ENCODE assay signal across 8 cellular contexts in genomic region chr1:183218981-183219621, GRCh38. TPM values are rescaled to one million over a fixed set of nuclear protein-coding genes. Genes with fewer than 3 reads are reported as not detected.
A peak's percentile ranks its signal among the peaks of the same experiment; 100 is the strongest.
DNase-seq lines count a peak whose midpoint lies in the region; ATAC-seq lines count a peak whose summit lies in the region.

No MANE protein-coding gene starts in this region.

- no peaks in the 10 kb centered on the region for H3K36me3 ChIP-seq in thymus (ENCODE audit: control insufficient read depth, insufficient read depth)

- ATAC-seq in HG02798 (IDR thresholded peaks at IDR 0.05; ENCODE audit: poor library complexity, unreplicated experiment), result no peak
- no peak for ATAC-seq in GM21737 (IDR thresholded peaks at IDR 0.05; ENCODE audit: unreplicated experiment)

- H3K9me3 ChIP-seq in thymus (ENCODE audit: control insufficient read depth), result no peaks in the 10 kb centered on the region

- DNase-seq in activated gamma-delta T cell treated with Interleukin-2 at 50 U/mL for 16 hours (peak; percentile 52), activated gamma-delta T cell (lab: John Stamatoyannopoulos, UW) (no peak), activated T-cell treated with anti-CD3 and anti-CD28 coated beads for 4 hours (peak; percentile 15), iPS-NIHi11 (ENCODE audit: low spot score) (peak; percentile 45), SIG-M5 (lab: John Stamatoyannopoulos, UW) (no peak)

- peaks cover 23% of the 10 kb centered on the region for H3K4me1 ChIP-seq in thymus (ENCODE audit: control insufficient read depth, insufficient read depth, low read length)

- peak overlapping the region; percentile 79 for H3K27ac ChIP-seq in thymus (ENCODE audit: low read depth)

- H3K4me3 ChIP-seq in thymus (ENCODE audit: low read length), result no peak overlapping the region

- no peaks in the 10 kb centered on the region for H3K27me3 ChIP-seq in thymus (ENCODE audit: control insufficient read depth, insufficient read depth)

- 2% methylated on average over 5 of the region's 5 CpGs for WGBS in thymus

RNA-seq across cellular contexts. Expression of gene LAMC2, which starts 33.0 kb away (rescaled TPM):
- polyA plus RNA-seq in thymus, result 10.4 TPM

Comparison
In these comparisons a context has a peak if more than half of its experiments do, and no peak if none do; other contexts are left out.
1. DNase-seq: peak in activated gamma-delta T cell treated with Interleukin-2 at 50 U/mL for 16 hours (single experiment), activated T-cell treated with anti-CD3 and anti-CD28 coated beads for 4 hours (single experiment) and iPS-NIHi11 (single experiment); none in activated gamma-delta T cell (single experiment) and SIG-M5 (single experiment).